In genomic region chr17:36609498-36609862, GRCh38 we compare ENCODE assay signal across 16 cellular contexts.
"Had no signal": no experiment of that assay in that cellular context is flagged by ENCODE, and none has a peak within 500 bp of the region (broad histone marks: within the 10 kb centered on the region; RNA-seq: fewer than 3 reads in every experiment).

No MANE protein-coding gene starts in this region.

- H3K4me3 ChIP-seq: cardiac muscle cell, esophagus muscularis mucosa, heart right ventricle, left ventricle myocardium inferior, right atrium auricular region, tibial artery had no signal

- H3K4me3 Mint-ChIP-seq: activated naive CD8-positive, alpha-beta T cell had no signal

- H3K36me3 ChIP-seq: cardiac muscle cell, heart right ventricle, left ventricle myocardium inferior, right atrium auricular region, tibial artery had no signal

- H3K9me3 Mint-ChIP-seq: dendritic cell treated with granulocyte-macrophage colony-stimulating factor and Interleukin-4, amounts not matched to agents 40 ng/mL and 50 ng/mL, for 4 days; immature natural killer cell had no signal

- DNase-seq: activated CD4-positive, alpha-beta T cell treated with anti-CD3 and anti-CD28 coated beads, Interleukin-2, amount 50 U/mL, for 4 hours; activated CD4-positive, CD25-positive, alpha-beta regulatory T cell treated with anti-CD3 and anti-CD28 coated beads, Interleukin-2, amount 50 U/mL, for 72 hours; effector CD8-positive, alpha-beta T cell; heart right ventricle; immature natural killer cell; stimulated activated CD4-positive, alpha-beta T cell treated with anti-CD3 and anti-CD28 coated beads, Interleukin-2, amount 100 ng/mL, for 24 hours; stimulated activated naive CD4-positive, alpha-beta T cell treated with Interleukin-2 at 50 U/mL for 16 hours; tibial artery had no signal

- H3K27ac Mint-ChIP-seq: activated naive CD8-positive, alpha-beta T cell; dendritic cell treated with granulocyte-macrophage colony-stimulating factor and Interleukin-4, amounts not matched to agents 40 ng/mL and 50 ng/mL, for 4 days; immature natural killer cell; progenitor cell of endocrine pancreas had no signal

- FAIRE-seq: endothelial cell of umbilical vein had no signal

- H3K27ac ChIP-seq: cardiac muscle cell, esophagus muscularis mucosa, heart right ventricle, left ventricle myocardium inferior, right atrium auricular region, tibial artery had no signal

- H3K27me3 Mint-ChIP-seq: activated naive CD8-positive, alpha-beta T cell had no signal

- H3K9me3 ChIP-seq: esophagus muscularis mucosa, left ventricle myocardium inferior, right atrium auricular region, tibial artery had no signal

- H3K27me3 ChIP-seq: cardiac muscle cell, right atrium auricular region had no signal
